Comparison of ENCODE assay signal across 20 cellular contexts in the genomic region with DNA sequence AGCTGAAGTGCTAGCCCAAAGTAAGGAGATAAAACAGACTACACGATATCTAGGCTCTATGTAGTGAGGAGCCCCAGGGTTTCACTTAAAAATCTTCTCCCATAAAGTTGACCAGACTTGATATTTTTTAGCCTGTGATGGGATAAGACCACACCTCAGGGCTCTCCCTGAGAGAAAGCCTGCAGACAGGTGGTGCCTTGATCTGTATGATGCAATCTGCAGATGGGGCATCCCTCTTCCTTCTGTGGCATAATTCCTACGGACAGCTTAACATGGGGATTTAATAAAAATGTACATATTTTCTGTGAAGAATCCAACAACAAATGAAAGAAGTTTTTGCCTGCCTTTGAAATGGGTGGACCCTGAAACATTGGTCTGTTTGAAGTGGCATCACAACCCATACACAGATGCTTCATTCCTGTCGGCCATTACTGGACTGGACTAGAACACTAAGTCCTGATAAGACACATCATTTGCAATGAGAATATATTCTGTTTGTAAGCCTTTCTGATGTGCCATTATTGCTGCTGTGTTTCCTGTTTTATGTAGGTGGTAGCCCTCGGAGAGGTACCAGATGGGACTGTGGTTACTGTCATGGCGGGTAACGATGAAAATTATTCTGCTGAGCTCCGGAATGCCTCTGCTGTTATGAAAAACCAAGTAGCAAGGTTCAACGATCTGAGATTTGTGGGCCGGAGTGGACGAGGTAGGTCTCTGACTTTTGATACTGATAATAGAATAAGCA. TPM values are rescaled to one million over a fixed set of nuclear protein-coding genes. Genes with fewer than 3 reads are reported as not detected.
DNase-seq lines count a peak whose midpoint lies in the region; ATAC-seq, FAIRE-seq and TF ChIP-seq lines count a peak whose summit lies in the region.
"Had no signal": no experiment of that assay in that cellular context is flagged by ENCODE, and none has a peak within 500 bp of the region (broad histone marks: within the 10 kb centered on the region; RNA-seq: fewer than 3 reads in every experiment).

No MANE protein-coding gene starts in this region.

- no peak for FAIRE-seq in K562 (lab: Jason Lieb, UNC)
- FAIRE-seq: pancreas had no signal

- TF ChIP-seq RAD21 in K562 (CRISPR knock-in tag; conservative IDR thresholded peaks at IDR 0.05 in 1 of 2, IDR thresholded peaks at IDR 0.05 in 1 of 2) = no peak

- in situ Hi-C loops in K562 (cut with MboI) = no loop called here

- peak overlapping the region; percentile 76 for H3K27ac Mint-ChIP-seq in activated T-cell treated with anti-CD3 and anti-CD28 coated beads, Interleukin-2, amount 50 U/mL, for 72 hours
- H3K27ac Mint-ChIP-seq in stimulated activated effector memory CD8-positive, alpha-beta T cell treated with anti-CD3 and anti-CD28 coated beads, Interleukin-12 subunit alpha, Interleukin-12 subunit beta, amount 100 ng/mL, for 72 hours = peak overlapping the region; percentile 95
- H3K27ac Mint-ChIP-seq: brain had no signal

- peak; percentile 10 to 22 for ATAC-seq in activated T-cell treated with anti-CD3 and anti-CD28 coated beads, Interleukin-2, amount 50 U/mL, for 72 hours (replicated peaks in 1 of 2)
- peak; percentile 27; the same call in 2 of the 3 replicates for ATAC-seq in K562
- ATAC-seq in stimulated activated effector memory CD8-positive, alpha-beta T cell treated with anti-CD3 and anti-CD28 coated beads, Interleukin-12 subunit alpha, Interleukin-12 subunit beta, amount 100 ng/mL, for 72 hours = peak; percentile 29
- no peak for ATAC-seq in GM18870 (IDR thresholded peaks at IDR 0.05; ENCODE audit: unreplicated experiment)
- ATAC-seq: pancreas had no signal

- 72% methylated on average over 10 of the region's 10 CpGs for WGBS in K562 (ENCODE audit: insufficient coverage, low coverage, missing lambda C conversion rate)

- no peak for TF ChIP-seq CTCF in K562 (IDR thresholded peaks at IDR 0.05 in 2 of 3, conservative IDR thresholded peaks at IDR 0.05 in 1 of 3; ENCODE audit: insufficient read depth in 2 of 3, low read depth in 1 of 3, low read length in 3 of 3)

- no peak overlapping the region for H3K9ac ChIP-seq in K562 (ENCODE audit: insufficient read depth in 1 of 2, low read depth in 2 of 2, low read length in 2 of 2)

- H2AFZ ChIP-seq in K562 (ENCODE audit: low read depth, low read length) = no peak overlapping the region

- H3K27me3 Mint-ChIP-seq in activated T-cell treated with anti-CD3 and anti-CD28 coated beads, Interleukin-2, amount 50 U/mL, for 72 hours (ENCODE audit: low read depth) = no peaks in the 10 kb centered on the region

- TF ChIP-seq EP300 in K562 (IDR thresholded peaks at IDR 0.05; ENCODE audit: low read length) = no peak

- BruUV-seq in K562 (replicated peaks; lab: Mats Ljungman, UMichigan) = no TSS peak

- H3K36me3 ChIP-seq in K562 (ENCODE audit: control insufficient read depth, insufficient read depth, low read length) = no peaks in the 10 kb centered on the region
- H3K36me3 ChIP-seq: MG63, pancreas, suprapubic skin had no signal

- peaks cover 6 to 33% of the 10 kb centered on the region in 2 donors for H3K36me3 Mint-ChIP-seq in activated T-cell treated with anti-CD3 and anti-CD28 coated beads, Interleukin-2, amount 50 U/mL, for 72 hours (ENCODE audit: insufficient read depth in 2 of 2)
- H3K36me3 Mint-ChIP-seq in stimulated activated effector memory CD8-positive, alpha-beta T cell treated with anti-CD3 and anti-CD28 coated beads, Interleukin-12 subunit alpha, Interleukin-12 subunit beta, amount 100 ng/mL, for 72 hours = peaks cover 76% of the 10 kb centered on the region
- H3K36me3 Mint-ChIP-seq: brain had no signal

- no peaks in the 10 kb centered on the region for H3K9me3 Mint-ChIP-seq in activated T-cell treated with anti-CD3 and anti-CD28 coated beads, Interleukin-2, amount 50 U/mL, for 72 hours
- H3K9me3 Mint-ChIP-seq in stimulated activated effector memory CD8-positive, alpha-beta T cell treated with anti-CD3 and anti-CD28 coated beads, Interleukin-12 subunit alpha, Interleukin-12 subunit beta, amount 100 ng/mL, for 72 hours = no peaks in the 10 kb centered on the region
- H3K9me3 Mint-ChIP-seq: brain had no signal

- H3K9me3 ChIP-seq in K562 (replicated peaks; ENCODE audit: control insufficient read depth, insufficient read depth, low read depth, low read length) = no peaks in the 10 kb centered on the region
- H3K9me3 ChIP-seq: MG63, pancreas, suprapubic skin had no signal

- peaks cover 83% of the 10 kb centered on the region for H3K4me1 Mint-ChIP-seq in activated T-cell treated with anti-CD3 and anti-CD28 coated beads, Interleukin-2, amount 50 U/mL, for 72 hours (ENCODE audit: low read depth)
- peaks cover 51% of the 10 kb centered on the region for H3K4me1 Mint-ChIP-seq in stimulated activated effector memory CD8-positive, alpha-beta T cell treated with anti-CD3 and anti-CD28 coated beads, Interleukin-12 subunit alpha, Interleukin-12 subunit beta, amount 100 ng/mL, for 72 hours
- H3K4me1 Mint-ChIP-seq: brain had no signal

- no peak overlapping the region for H3K4me2 ChIP-seq in K562 (ENCODE audit: insufficient read depth, low read length)

- no peaks in the 10 kb centered on the region for H3K79me2 ChIP-seq in K562 (ENCODE audit: control insufficient read depth, insufficient read depth, low read length)

- no peak overlapping the region for H3K27ac ChIP-seq in K562 (ENCODE audit: extremely low read depth, low read depth, low read length)
- H3K27ac ChIP-seq: epithelial cell of prostate, pancreas, suprapubic skin had no signal

- POLR2A ChIA-PET in K562 (lab: Yijun Ruan, JAX) = interaction anchor here (0.6 to 1.5 kb wide), 2 partner anchors 14 to 103 kb away, joined by 3 to 5 read pairs; no protein-coding TSS in a partner anchor

- no peaks in the 10 kb centered on the region for H3K27me3 ChIP-seq in K562 (ENCODE audit: control insufficient read depth in 2 of 2, insufficient read depth in 2 of 2, low read length in 2 of 2)
- H3K27me3 ChIP-seq: MG63, pancreas, suprapubic skin had no signal

- peaks cover 0 to 25% of the 10 kb centered on the region in 2 experiments; a peak in 3 of 5 replicates for H3K4me1 ChIP-seq in K562 (replicated peaks in 1 of 2; ENCODE audit: control insufficient read depth in 2 of 2, insufficient read depth in 2 of 2, low read length in 2 of 2)

- intact Hi-C loops in K562 (cut with micrococcal nuclease) = no loop called here

- DNase-seq in activated T-cell treated with anti-CD3 and anti-CD28 coated beads, Interleukin-2, amount 50 U/mL, for 72 hours = no peak
- DNase-seq in activated T-cell treated with anti-CD3 and anti-CD28 coated beads, Interleukin-2, amount 50 U/mL, for 1 hour = no peak
- peak; percentile 48 for DNase-seq in SW480 (ENCODE audit: low spot score)
- no peak for DNase-seq in K562 (ENCODE audit: extremely low read depth in 1 of 4, low spot score in 3 of 4)
- DNase-seq in stimulated activated effector memory CD8-positive, alpha-beta T cell treated with anti-CD3 and anti-CD28 coated beads, Interleukin-12 subunit alpha, Interleukin-12 subunit beta, amount 100 ng/mL, for 72 hours (ENCODE audit: low spot score in 2 of 2) = no peak
- DNase-seq in GM19238 (ENCODE audit: insufficient read length, low spot score) = no peak
- no peak for DNase-seq in C1 segment of cervical spinal cord (lab: John Stamatoyannopoulos, UW)
- DNase-seq: activated CD8-positive, alpha-beta memory T cell treated with anti-CD3 and anti-CD28 coated beads for 24 hours; activated naive CD4-positive, alpha-beta T cell treated with anti-CD3 and anti-CD28 coated beads, Interleukin-2, amount 50 U/mL, for 16 hours; cortex of kidney; MG63; NCI-H187; NCI-H446 treated with DMSO at 0.1 percent for 48 hours; OCI-M1; pancreas; stimulated activated CD4-positive, alpha-beta T cell treated with anti-CD3 and anti-CD28 coated beads, Interleukin-2, amount 100 ng/mL, for 48 hours had no signal

- H3K9me1 ChIP-seq in K562 (ENCODE audit: control insufficient read depth, insufficient read depth, low read length) = no peaks in the 10 kb centered on the region

- peak overlapping the region; percentile 77 to 83 for H3K4me3 Mint-ChIP-seq in activated T-cell treated with anti-CD3 and anti-CD28 coated beads, Interleukin-2, amount 50 U/mL, for 72 hours
- H3K4me3 Mint-ChIP-seq in stimulated activated effector memory CD8-positive, alpha-beta T cell treated with anti-CD3 and anti-CD28 coated beads, Interleukin-12 subunit alpha, Interleukin-12 subunit beta, amount 100 ng/mL, for 72 hours = peak overlapping the region; percentile 73
- H3K4me3 Mint-ChIP-seq: brain had no signal

- CTCF ChIA-PET in K562 (lab: Yijun Ruan, JAX; ENCODE audit: low intra/inter-chr PET ratio) = no interaction called here

- H4K20me1 ChIP-seq in K562 (replicated peaks; ENCODE audit: control insufficient read depth, insufficient read depth, low read length) = no peaks in the 10 kb centered on the region

- H3K4me3 ChIP-seq in K562 = no peak overlapping the region
- H3K4me3 ChIP-seq: MG63, pancreas, suprapubic skin had no signal

- no peak for TF ChIP-seq POLR2A in K562 (conservative IDR thresholded peaks at IDR 0.05)

TF ChIP-seq in K562, 482 proteins besides CTCF, POLR2A, EP300 and RAD21 (continues in another document):
- no peak for TF ChIP-seq ILK (tag; IDR thresholded peaks at IDR 0.05; ENCODE audit: borderline replicate concordance, low read depth)

RNA-seq across cellular contexts. Expression of gene SUPT3H, which starts 53.8 kb away (rescaled TPM):
- total RNA-seq in activated T-cell treated with anti-CD3 and anti-CD28 coated beads, Interleukin-2, amount 50 U/mL, for 72 hours = 10 to 100 TPM; 18.5 to 19.4 TPM
- 7.5 and 15.8 TPM in 2 replicates for total RNA-seq in K562 (2011; cell fraction: chromatin; rRNA removed; ENCODE audit: low replicate concordance)
- total RNA-seq in K562 (2011; cell fraction: nucleolus; rRNA removed) = 4.9 and 6.2 TPM in 2 replicates
- 10.3 and 16.6 TPM in 2 replicates for total RNA-seq in K562 (2011; cell fraction: nucleoplasm; rRNA removed)
- total RNA-seq in K562 (2014; rRNA removed) (4.7 and 7.2 TPM in 2 replicates), K562 (2014; rRNA removed; fragmentation: Illumina TruSeq; extraction: Trizol) (9.4 and 10.1 TPM in 2 replicates), K562 (2015; rRNA removed; fragmentation: Illumina TruSeq; extraction: Trizol) (6.4 and 7.9 TPM in 2 replicates), K562 (2021) (11.3 and 11.9 TPM in 2 replicates)
- polyA plus RNA-seq in K562 (2011; rRNA removed) (15.3 and 18.6 TPM in 2 replicates), K562 (2014; fragmentation: Illumina TruSeq; extraction: Trizol) (15.6 and 15.8 TPM in 2 replicates), K562 (2014; fragmentation: Nextera tagmentation; extraction: Ambion mirVana) (10 to 100 TPM; 13.2 to 16.3 TPM), K562 (2014; rRNA removed) (8.1 and 14.7 TPM in 2 replicates)
- polyA plus RNA-seq in K562 (2011; cell fraction: cytosol; rRNA removed) = 15.9 and 18.2 TPM in 2 replicates
- 11.7 and 13.1 TPM in 2 replicates for polyA plus RNA-seq in K562 (2011; cell fraction: nucleus; rRNA removed)
- 11.6 and 25.6 TPM in 2 replicates for polyA plus RNA-seq in K562 (2012)
- 16.3 and 17.8 TPM in 2 replicates for polyA minus RNA-seq in K562 (2011; rRNA and poly(A)+ RNA removed)
- 3.0 and 20.3 TPM in 2 replicates for polyA minus RNA-seq in K562 (2011; cell fraction: cytosol; rRNA and poly(A)+ RNA removed)
- polyA minus RNA-seq in K562 (2011; cell fraction: nucleus; rRNA and poly(A)+ RNA removed) = 10.2 and 14.4 TPM in 2 replicates
